8 cellular contexts compared by ENCODE assay signal in the genomic region with DNA sequence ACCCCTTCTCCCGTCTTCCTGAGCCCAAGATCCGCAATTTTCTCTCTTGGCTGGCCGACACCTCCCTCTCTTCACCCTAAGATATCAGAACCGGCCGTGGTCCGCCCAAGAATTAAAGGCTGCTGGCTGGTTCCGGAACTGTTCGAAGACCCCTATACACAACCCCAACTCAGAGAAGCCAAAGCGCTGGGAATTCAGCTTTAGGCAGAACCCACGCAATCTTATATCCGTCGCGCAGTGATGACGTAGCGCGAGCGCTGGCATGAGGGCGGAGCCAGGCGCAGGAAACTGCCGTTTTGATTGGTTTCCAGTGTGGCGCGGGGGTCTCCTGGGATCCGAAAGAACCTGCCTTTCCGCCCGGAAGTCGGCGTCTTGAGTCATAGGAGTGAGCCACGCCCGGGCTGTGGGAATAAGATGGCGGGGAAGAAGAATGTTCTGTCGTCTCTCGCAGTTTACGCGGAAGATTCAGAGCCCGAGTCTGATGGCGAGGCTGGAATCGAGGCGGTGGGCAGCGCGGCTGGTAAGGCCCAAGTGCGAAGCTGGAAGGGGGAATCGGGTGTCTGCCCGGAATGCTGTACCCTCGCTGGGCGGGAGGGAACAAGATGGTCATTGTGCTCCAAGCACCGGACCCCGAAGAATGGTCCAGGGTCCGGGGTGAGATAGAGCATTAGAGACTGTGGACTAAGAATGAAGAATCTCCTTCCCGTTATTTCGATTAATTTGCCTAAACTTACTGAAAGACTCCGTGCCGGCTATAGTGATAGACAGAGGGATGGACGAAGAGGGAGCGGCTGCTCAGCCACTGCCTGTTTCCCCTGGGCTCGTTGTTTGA. TPM values are rescaled to one million over a fixed set of nuclear protein-coding genes. Genes with fewer than 3 reads are reported as not detected.
DNase-seq lines count a peak whose midpoint lies in the region; ATAC-seq, FAIRE-seq and TF ChIP-seq lines count a peak whose summit lies in the region.

A gene (minus strand): TSS at position 196 of the 832 bp plus-strand sequence. CDS start 597 bp downstream, outside the sequence.
A gene (plus strand): TSS at position 380 of the 832 bp plus-strand sequence. CDS start 35 bp downstream, at position 415.

- no peaks in the 10 kb centered on the region for H3K9me3 Mint-ChIP-seq in T-helper 2 cell treated with Interferon-gamma antibody and Interleukin-4, amounts not matched to agents 5 μg/mL and 100 μg/mL, for 36 hours

- peaks cover 0 to 29% of the 10 kb centered on the region in 2 donors for H3K4me1 ChIP-seq in right atrium auricular region
- peaks cover 25% of the 10 kb centered on the region for H3K4me1 ChIP-seq in psoas muscle

- H3K4me1 Mint-ChIP-seq in T-helper 2 cell treated with Interferon-gamma antibody and Interleukin-4, amounts not matched to agents 5 μg/mL and 100 μg/mL, for 36 hours (ENCODE audit: low read depth), result peaks cover 19% of the 10 kb centered on the region

- H3K27me3 ChIP-seq in right atrium auricular region (no peaks in the 10 kb centered on the region), psoas muscle (ENCODE audit: insufficient read depth in 3 of 3, low read length in 2 of 3) (no peaks in the 10 kb centered on the region)

- peak; percentile 44 for FAIRE-seq in urothelium cell line (lab: Jason Lieb, UNC)

- H3K36me3 ChIP-seq in right atrium auricular region (peaks cover 41% of the 10 kb centered on the region), psoas muscle (ENCODE audit: insufficient read depth in 1 of 2, low read depth in 1 of 2) (peaks cover 7 to 63% of the 10 kb centered on the region in 2 donors)

- peak within 1 kb of the TSS; percentile 73 for H3K27ac Mint-ChIP-seq in T-helper 2 cell treated with Interferon-gamma antibody and Interleukin-4, amounts not matched to agents 5 μg/mL and 100 μg/mL, for 36 hours

- no peaks in the 10 kb centered on the region for H3K27me3 Mint-ChIP-seq in T-helper 2 cell treated with Interferon-gamma antibody and Interleukin-4, amounts not matched to agents 5 μg/mL and 100 μg/mL, for 36 hours (ENCODE audit: low read depth)

- intact Hi-C loops in psoas muscle (cut with DNase I), result no loop called here

- DNase-seq in NCI-H2029 (lab: John Stamatoyannopoulos, UW) (peak; percentile 95), anterior cingulate cortex (lab: John Stamatoyannopoulos, UW) (peak; percentile 79 to 99 (median 97)), right atrium auricular region (ENCODE audit: low spot score) (peak; percentile 99), psoas muscle (peak; percentile 98 to 99), urothelium cell line (ENCODE audit: low spot score) (peak; percentile 100)
- DNase-seq in T-helper 2 cell treated with Interferon-gamma antibody and Interleukin-4, amounts not matched to agents 5 μg/mL and 100 μg/mL, for 36 hours (ENCODE audit: low spot score), result peak; percentile 98

- WGBS in psoas muscle, 3 donors, result 0% methylated on average over 55 of the region's 55 CpGs

- peaks cover 30% of the 10 kb centered on the region for H3K36me3 Mint-ChIP-seq in T-helper 2 cell treated with Interferon-gamma antibody and Interleukin-4, amounts not matched to agents 5 μg/mL and 100 μg/mL, for 36 hours (ENCODE audit: low read depth)

- no peak for TF ChIP-seq CTCF in right atrium auricular region (IDR thresholded peaks at IDR 0.05)
- no peak for TF ChIP-seq CTCF in psoas muscle (IDR thresholded peaks at IDR 0.05)

- H3K27ac ChIP-seq in right atrium auricular region (peak within 1 kb of the TSS; percentile 82 to 87), psoas muscle (peak within 1 kb of the TSS; percentile 93)

- peak within 1 kb of the TSS; percentile 69 for H3K4me3 Mint-ChIP-seq in T-helper 2 cell treated with Interferon-gamma antibody and Interleukin-4, amounts not matched to agents 5 μg/mL and 100 μg/mL, for 36 hours

- ATAC-seq in GM18499 (IDR thresholded peaks at IDR 0.05; ENCODE audit: insufficient read depth, unreplicated experiment) (peak; percentile 33), HG02970 (IDR thresholded peaks at IDR 0.05; ENCODE audit: low FRiP score, unreplicated experiment) (peak; percentile 82), psoas muscle (peak; percentile 100)

- peak within 1 kb of the TSS; percentile 91 to 97 for H3K4me3 ChIP-seq in right atrium auricular region
- peak within 1 kb of the TSS; percentile 91 for H3K4me3 ChIP-seq in psoas muscle

- H3K9me3 ChIP-seq in right atrium auricular region (no peaks in the 10 kb centered on the region), psoas muscle (no peaks in the 10 kb centered on the region)

RNA-seq across cellular contexts. Expression of the first gene that starts in this region (rescaled TPM):
- total RNA-seq in right atrium auricular region (1 to 10 TPM; 6.2 to 7.1 TPM), psoas muscle (10 to 100 TPM in 2 of 4 donors, 1 to 10 TPM in 2; 6.8 to 15.5 (median 9.6) TPM)
- polyA plus RNA-seq in psoas muscle, result 10 to 100 TPM in 1 of 3 donors, 1 to 10 TPM in 2; 5.7 to 16.0 (median 7.8) TPM

RNA-seq across cellular contexts. Expression of the second gene that starts in this region (rescaled TPM):
- total RNA-seq in right atrium auricular region, result 10 to 100 TPM; 28.5 to 44.6 TPM
- 10 to 100 TPM; 40.9 to 68.5 (median 46.7) TPM for total RNA-seq in psoas muscle
- 100 to 1,000 TPM in 1 of 3 donors, 10 to 100 TPM in 2; 71.9 to 123 (median 79.4) TPM for polyA plus RNA-seq in psoas muscle

Comparison
In these comparisons a context has a peak if more than half of its experiments do, and no peak if none do; other contexts are left out.
1. Peak in every context shown above with its lines: DNase-seq, ATAC-seq, H3K4me3 ChIP-seq and H3K27ac ChIP-seq.
2. ATAC-seq: peak in every context shown above with its lines; median percentile 100 in psoas muscle; 82 in HG02970; 33 in GM18499.